11 cellular contexts compared by ENCODE assay signal in the genomic region with DNA sequence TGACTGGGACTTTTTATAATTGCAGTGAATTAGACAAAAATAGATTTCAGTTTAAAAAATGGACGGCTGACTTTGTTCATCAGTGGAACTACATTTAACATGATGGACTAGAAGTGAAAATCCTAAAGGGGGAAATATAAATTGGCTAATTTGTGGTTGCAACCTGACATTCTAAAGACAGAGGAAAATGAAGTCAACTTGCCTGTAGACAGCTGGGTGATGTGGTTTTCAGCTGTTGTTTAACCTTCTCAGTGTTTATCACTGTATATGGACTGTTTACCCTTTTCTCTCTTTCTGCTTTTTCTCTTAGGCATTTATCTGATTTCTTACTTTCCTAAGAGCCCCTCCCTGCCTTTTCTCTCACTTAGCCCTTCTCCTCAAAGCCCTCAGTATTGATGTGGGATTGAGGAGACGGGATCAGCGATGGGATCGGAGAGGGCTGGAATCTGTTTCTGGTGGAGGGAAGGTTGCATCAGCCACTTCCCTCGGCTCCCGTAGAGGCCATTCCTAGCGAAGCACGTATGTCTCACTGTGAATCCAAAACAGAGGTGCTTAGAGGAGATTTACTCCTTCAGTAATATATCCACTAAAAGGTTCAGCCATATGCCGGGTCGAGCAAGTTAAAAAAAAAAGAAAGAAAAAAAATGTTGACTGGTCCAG.
DNase-seq lines count a peak whose midpoint lies in the region; ATAC-seq, FAIRE-seq and TF ChIP-seq lines count a peak whose summit lies in the region.
"Had no signal": no experiment of that assay in that cellular context is flagged by ENCODE, and none has a peak within 500 bp of the region (broad histone marks: within the 10 kb centered on the region; RNA-seq: fewer than 3 reads in every experiment).

No MANE protein-coding gene starts in this region.

- intact Hi-C loops in endothelial cell of umbilical vein (cut with micrococcal nuclease) = no loop called here

- H3K9me1 ChIP-seq in endothelial cell of umbilical vein (replicated peaks; ENCODE audit: control insufficient read depth, extremely low read depth, insufficient read depth, low read length) = no peaks in the 10 kb centered on the region

- ATAC-seq in GM18858 (IDR thresholded peaks at IDR 0.05; ENCODE audit: unreplicated experiment) = no peak

- CTCF ChIA-PET in endothelial cell of umbilical vein (lab: Charles Lee) = interaction anchor here (1.0 to 1.5 kb wide), 2 partner anchors 27 to 29 kb away, joined by 3 read pairs; no protein-coding TSS in a partner anchor

- H3K27ac ChIP-seq in OCI-LY3 (ENCODE audit: low read length) (no peak overlapping the region), endothelial cell of umbilical vein (ENCODE audit: insufficient read depth, low read depth, low read length) (peak overlapping the region; percentile 89)
- H3K27ac ChIP-seq: testis had no signal

- H3K79me2 ChIP-seq in OCI-LY3 (ENCODE audit: low read length) (no peaks in the 10 kb centered on the region), endothelial cell of umbilical vein (ENCODE audit: control insufficient read depth, insufficient read depth, low read length) (no peaks in the 10 kb centered on the region)

- peaks cover 17% of the 10 kb centered on the region for H3K4me1 ChIP-seq in OCI-LY3 (ENCODE audit: low read length)
- H3K4me1 ChIP-seq in endothelial cell of umbilical vein (ENCODE audit: control insufficient read depth, extremely low read depth, insufficient read depth, low read length) = peaks cover 65% of the 10 kb centered on the region

- H3K27me3 Mint-ChIP-seq in progenitor cell of endocrine pancreas (peaks cover 7% of the 10 kb centered on the region), endothelial cell (ENCODE audit: unreplicated experiment) (peaks cover 1% of the 10 kb centered on the region)

- H3K4me3 Mint-ChIP-seq in progenitor cell of endocrine pancreas (ENCODE audit: low read depth) (no peak overlapping the region), endothelial cell (ENCODE audit: unreplicated experiment) (no peak overlapping the region)

- no peak for FAIRE-seq in endothelial cell of umbilical vein (lab: Jason Lieb, UNC)

- H3K36me3 ChIP-seq in OCI-LY3 (replicated peaks; ENCODE audit: low read depth, low read length) (no peaks in the 10 kb centered on the region), endothelial cell of umbilical vein (ENCODE audit: control insufficient read depth in 2 of 2, extremely low read depth in 1 of 2, insufficient read depth in 2 of 2, low read length in 2 of 2) (no peaks in the 10 kb centered on the region)

- H3K4me2 ChIP-seq in OCI-LY3 (ENCODE audit: low read length) = peak overlapping the region; percentile 53; the same call in 1 of the 2 replicates
- H3K4me2 ChIP-seq in endothelial cell of umbilical vein (ENCODE audit: insufficient read depth, low read length) = no peak overlapping the region

- DNase-seq in SIG-M5 treated with dmso at 0.1 percent for 504 hours (lab: John Stamatoyannopoulos, UW; ENCODE audit: unreplicated experiment) = peak; percentile 12
- DNase-seq in SIG-M5 (lab: John Stamatoyannopoulos, UW) = no peak
- DNase-seq in endothelial cell of umbilical vein (ENCODE audit: low read depth, low spot score) = no peak
- DNase-seq in progenitor cell of endocrine pancreas (ENCODE audit: low spot score, unreplicated experiment) = no peak
- no peak for DNase-seq in stimulated activated CD4-positive, alpha-beta T cell treated with anti-CD3 and anti-CD28 coated beads, Interleukin-4, amount 100 ng/mL, for 4 hours
- DNase-seq in endothelial cell (ENCODE audit: low spot score) = no peak
- DNase-seq: DMS53, NCI-H526, testis had no signal

- H3K36me3 Mint-ChIP-seq in progenitor cell of endocrine pancreas (ENCODE audit: insufficient read depth) (no peaks in the 10 kb centered on the region), endothelial cell (ENCODE audit: low read depth, unreplicated experiment) (no peaks in the 10 kb centered on the region)

- TF ChIP-seq CTCF in OCI-LY3 (IDR thresholded peaks at IDR 0.05; ENCODE audit: low read depth, low read length) (no peak), endothelial cell of umbilical vein (IDR thresholded peaks at IDR 0.05; ENCODE audit: extremely low read depth in 1 of 2, insufficient read depth in 1 of 2, low read depth in 1 of 2, low read length in 2 of 2) (no peak), progenitor cell of endocrine pancreas (IDR thresholded peaks at IDR 0.05; ENCODE audit: unreplicated experiment) (no peak), endothelial cell (IDR thresholded peaks at IDR 0.05; ENCODE audit: unreplicated experiment) (no peak)

- TF ChIP-seq POLR2A in endothelial cell of umbilical vein (IDR thresholded peaks at IDR 0.05; ENCODE audit: low read depth, low read length) = no peak

- H3K27ac Mint-ChIP-seq in progenitor cell of endocrine pancreas = peak overlapping the region; percentile 65
- no peak overlapping the region for H3K27ac Mint-ChIP-seq in endothelial cell (ENCODE audit: unreplicated experiment)

- no peaks in the 10 kb centered on the region for H3K9me3 ChIP-seq in OCI-LY3 (ENCODE audit: insufficient read depth, low read length)
- no peaks in the 10 kb centered on the region for H3K9me3 ChIP-seq in endothelial cell of umbilical vein (replicated peaks; ENCODE audit: control insufficient read depth, insufficient read depth, low read length)
- H3K9me3 ChIP-seq: testis had no signal

- H2AFZ ChIP-seq in OCI-LY3 (ENCODE audit: low read depth, low read length) (no peak overlapping the region), endothelial cell of umbilical vein (ENCODE audit: low read depth, low read length) (no peak overlapping the region)

- dilution Hi-C loops in endothelial cell of umbilical vein (cut with MboI; ENCODE audit: extremely low pct_ligation_motif_present, low sequenced_read_pairs) = no loop called here

- H3K9me3 Mint-ChIP-seq in progenitor cell of endocrine pancreas (ENCODE audit: low read depth) = no peaks in the 10 kb centered on the region
- H3K9me3 Mint-ChIP-seq in endothelial cell (ENCODE audit: unreplicated experiment) = no peaks in the 10 kb centered on the region

- H3K4me3 ChIP-seq in OCI-LY3 (ENCODE audit: low read length) = no peak overlapping the region
- no peak overlapping the region for H3K4me3 ChIP-seq in endothelial cell of umbilical vein (replicated peaks in 1 of 3; ENCODE audit: insufficient read depth in 1 of 3, low read depth in 1 of 3, low read length in 3 of 3)
- H3K4me3 ChIP-seq: testis had no signal

- H3K27me3 ChIP-seq in OCI-LY3 (ENCODE audit: low read depth, low read length) (no peaks in the 10 kb centered on the region), endothelial cell of umbilical vein (ENCODE audit: control insufficient read depth in 2 of 2, insufficient read depth in 2 of 2, low read length in 2 of 2) (no peaks in the 10 kb centered on the region)
- H3K27me3 ChIP-seq: testis had no signal

- H4K20me1 ChIP-seq in OCI-LY3 (ENCODE audit: insufficient read depth, low read length) (no peaks in the 10 kb centered on the region), endothelial cell of umbilical vein (replicated peaks; ENCODE audit: control insufficient read depth, extremely low read depth, insufficient read depth, low read length) (no peaks in the 10 kb centered on the region)

- H3K4me1 Mint-ChIP-seq in progenitor cell of endocrine pancreas (ENCODE audit: low read depth) (peaks cover 13% of the 10 kb centered on the region), endothelial cell (ENCODE audit: unreplicated experiment) (peaks cover 2% of the 10 kb centered on the region)

- POLR2A ChIA-PET in endothelial cell of umbilical vein (lab: Charles Lee) = no interaction called here

- H3K9ac ChIP-seq in OCI-LY3 (ENCODE audit: low read length) = no peak overlapping the region
- H3K9ac ChIP-seq in endothelial cell of umbilical vein (replicated peaks; ENCODE audit: extremely low read depth, insufficient read depth, low read length) = peak overlapping the region; percentile 66

- no TSS peak for BruUV-seq in endothelial cell of umbilical vein (replicated peaks; lab: Mats Ljungman, UMichigan)

TF ChIP-seq in endothelial cell of umbilical vein, 7 proteins besides CTCF, POLR2A, EP300 and RAD21:
- TF ChIP-seq MYC (IDR thresholded peaks at IDR 0.05; ENCODE audit: low read depth, low read length) (no peak), EZH2 (IDR thresholded peaks at IDR 0.05; ENCODE audit: borderline replicate concordance, low read depth, low read length, severe bottlenecking) (no peak), JUN (IDR thresholded peaks at IDR 0.05; ENCODE audit: borderline replicate concordance, insufficient read depth, insufficient read length, low read depth) (no peak), FOS (IDR thresholded peaks at IDR 0.05; ENCODE audit: borderline replicate concordance, insufficient read depth, low read length) (no peak), POLR2AphosphoS5 (IDR thresholded peaks at IDR 0.05; ENCODE audit: insufficient read depth, low read depth, low read length) (no peak), GATA2 (IDR thresholded peaks at IDR 0.05; ENCODE audit: insufficient read depth, insufficient read length, low read depth, low read length) (no peak), MAX (IDR thresholded peaks at IDR 0.05; ENCODE audit: insufficient read depth, insufficient read length) (no peak)
